Comparison of ENCODE assay signal across 8 cellular contexts in the genomic region with DNA sequence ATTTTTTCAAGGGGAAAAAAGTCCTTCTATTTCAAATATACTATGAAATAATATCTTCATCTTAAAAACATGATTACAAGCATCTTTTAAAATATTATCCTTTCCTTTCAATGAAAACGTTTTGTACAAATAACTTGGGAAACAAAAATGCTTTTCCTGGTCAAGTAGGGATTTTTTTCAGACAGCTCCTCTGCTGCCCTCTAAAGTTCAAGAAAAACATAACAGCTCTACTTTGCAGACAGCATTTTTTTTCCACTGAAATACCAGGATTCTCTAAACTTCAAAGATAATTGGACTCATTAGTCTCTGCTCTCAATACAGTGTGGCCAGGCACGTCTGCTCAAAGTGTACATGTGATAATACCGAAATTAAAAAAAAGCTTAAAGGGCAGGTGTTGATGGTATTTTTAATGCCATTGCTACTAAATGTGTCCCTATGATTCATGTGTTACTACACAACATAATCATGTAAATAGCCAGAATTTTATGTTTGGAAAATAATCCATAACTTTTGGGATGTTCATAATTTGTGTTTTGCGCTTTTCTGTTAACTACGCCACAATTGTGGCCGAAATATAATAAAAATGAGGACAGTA.
DNase-seq lines count a peak whose midpoint lies in the region; FAIRE-seq lines count a peak whose summit lies in the region.

No MANE protein-coding gene starts in this region.

- peak; percentile 90 for FAIRE-seq in endometrium (lab: Jason Lieb, UNC)

- DNase-seq in DMS 273 (lab: John Stamatoyannopoulos, UW; ENCODE audit: unreplicated experiment) (peak; percentile 40), DMS 273 treated with DMSO at 0.1 percent for 48 hours (lab: John Stamatoyannopoulos, UW) (no peak), NCI-H2029 (lab: John Stamatoyannopoulos, UW) (peak; percentile 2), putamen (ENCODE audit: low spot score) (peak; percentile 14), RPMI8226 (no peak), posterior cingulate gyrus (no peak), posterior vena cava (ENCODE audit: low spot score) (no peak)

- intact Hi-C loops in posterior cingulate gyrus (cut with DNase I), result loop anchor here (2.0 kb wide), 1 partner anchor 697 kb away; no protein-coding TSS in a partner anchor
- intact Hi-C loops in posterior vena cava (cut with DNase I), result no loop called here

Comparison
In these comparisons a context has a peak if more than half of its experiments do, and no peak if none do; other contexts are left out.
1. DNase-seq: peak in DMS 273 (single experiment), NCI-H2029 (single experiment) and putamen (single experiment); none in DMS 273 treated with DMSO at 0.1 percent for 48 hours (single experiment), RPMI8226 (single experiment), posterior cingulate gyrus (0 of 10) and posterior vena cava (single experiment).